Comparison of ENCODE assay signal across 18 cellular contexts in the genomic region with DNA sequence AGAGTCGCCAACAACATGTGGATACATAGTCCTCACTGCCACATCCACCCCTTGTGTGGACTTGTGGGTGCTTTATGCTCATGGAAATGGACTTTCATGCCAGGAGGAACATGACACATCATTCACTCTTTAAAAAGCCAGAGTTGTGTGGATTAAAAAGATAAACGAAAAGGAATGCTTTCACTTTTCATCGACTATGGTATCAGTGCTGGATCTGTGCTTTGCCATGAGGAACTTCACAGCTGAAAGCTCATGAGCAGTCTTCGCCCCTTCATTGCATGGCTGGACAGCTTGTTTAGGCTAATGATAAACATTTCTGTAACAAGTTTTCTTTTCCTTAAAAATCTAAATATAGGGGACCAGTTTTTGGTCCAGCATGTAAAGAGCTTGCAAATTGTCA.
DNase-seq lines count a peak whose midpoint lies in the region; ATAC-seq and TF ChIP-seq lines count a peak whose summit lies in the region.
"Had no signal": no experiment of that assay in that cellular context is flagged by ENCODE, and none has a peak within 500 bp of the region (broad histone marks: within the 10 kb centered on the region; RNA-seq: fewer than 3 reads in every experiment).

No MANE protein-coding gene starts in this region.

- no peak for ATAC-seq in HG03280 (IDR thresholded peaks at IDR 0.05; ENCODE audit: unreplicated experiment)
- ATAC-seq: HepG2 had no signal

- peak; percentile 27 for DNase-seq in AG08396 (ENCODE audit: low spot score)
- peak; percentile 48 for DNase-seq in fibroblast of villous mesenchyme (ENCODE audit: low read depth)
- no peak for DNase-seq in nephron progenitor cell
- no peak for DNase-seq in UCSD-AML1 (lab: John Stamatoyannopoulos, UW; ENCODE audit: unreplicated experiment)
- DNase-seq in RPMI8226: no peak
- no peak for DNase-seq in NCI-H226
- DNase-seq: 8988T; CD4-positive, alpha-beta memory T cell; COR-L47; DMS153; DMS79 treated with DMSO at 0.1 percent for 48 hours; EL; GOT3 had no signal

- no peak overlapping the region for H3K4me3 Mint-ChIP-seq in nephron progenitor cell
- H3K4me3 Mint-ChIP-seq: B cell; CD4-positive, alpha-beta memory T cell had no signal

- H3K4me1 Mint-ChIP-seq in nephron progenitor cell: peaks cover 21% of the 10 kb centered on the region
- H3K4me1 Mint-ChIP-seq: B cell; CD4-positive, alpha-beta memory T cell had no signal

- H3K4me3 ChIP-seq in WI38 (ENCODE audit: low read depth, low read length) (peak overlapping the region; percentile 4; the same call in 1 of the 2 replicates), fibroblast of villous mesenchyme (ENCODE audit: low read depth, low read length) (no peak overlapping the region)
- H3K4me3 ChIP-seq: HAP-1 had no signal

- peak overlapping the region; percentile 42 for H3K27ac Mint-ChIP-seq in nephron progenitor cell
- H3K27ac Mint-ChIP-seq: B cell; CD4-positive, alpha-beta memory T cell had no signal

- peaks cover 37% of the 10 kb centered on the region for H3K36me3 Mint-ChIP-seq in nephron progenitor cell (ENCODE audit: low read depth)
- H3K36me3 Mint-ChIP-seq: CD4-positive, alpha-beta memory T cell had no signal

- H3K9me3 Mint-ChIP-seq in nephron progenitor cell: no peaks in the 10 kb centered on the region

- TF ChIP-seq CTCF in WI38 (IDR thresholded peaks at IDR 0.05; ENCODE audit: low read depth, low read length) (no peak), fibroblast of villous mesenchyme (IDR thresholded peaks at IDR 0.05; ENCODE audit: insufficient read depth, low read depth, low read length) (no peak), nephron progenitor cell (IDR thresholded peaks at IDR 0.05) (no peak)

- no peaks in the 10 kb centered on the region for H3K27me3 Mint-ChIP-seq in nephron progenitor cell (ENCODE audit: low read depth, poor library complexity)
- H3K27me3 Mint-ChIP-seq: B cell had no signal

Comparison
In these comparisons a context has a peak if more than half of its experiments do, and no peak if none do; other contexts are left out.
1. DNase-seq: peak in AG08396 (single experiment) and fibroblast of villous mesenchyme (single experiment); none in nephron progenitor cell (single experiment), UCSD-AML1 (single experiment), RPMI8226 (single experiment) and NCI-H226 (single experiment).